Comparison of ENCODE assay signal across 8 cellular contexts in genomic region chr3:119293761-119294401, GRCh38. TPM values are rescaled to one million over a fixed set of nuclear protein-coding genes. Genes with fewer than 3 reads are reported as not detected.
DNase-seq lines count a peak whose midpoint lies in the region; ATAC-seq and FAIRE-seq lines count a peak whose summit lies in the region.

ARHGAP31 (plus strand) TSS chr3:119294383; CDS start chr3:119294905, 522 bp downstream.

- peaks cover 4% of the 10 kb centered on the region; the same call in 1 of the 2 replicates for H3K36me3 ChIP-seq in SJCRH30

- H3K27ac ChIP-seq in SJCRH30 (peak within 1 kb of the TSS; percentile 58), temporal lobe (ENCODE audit: low read depth, low read length) (peak within 1 kb of the TSS; percentile 63)

- ATAC-seq in GM19043 (IDR thresholded peaks at IDR 0.05; ENCODE audit: low read depth, unreplicated experiment) (peak; percentile 43), HG03280 (IDR thresholded peaks at IDR 0.05; ENCODE audit: unreplicated experiment) (peak; percentile 46)

- no peaks in the 10 kb centered on the region for H3K9me3 ChIP-seq in SJCRH30 (replicated peaks)

- H3K4me1 ChIP-seq in SJCRH30, result peaks cover 14% of the 10 kb centered on the region

- peak within 1 kb of the TSS; percentile 78 for H3K4me3 ChIP-seq in SJCRH30

- no peak for FAIRE-seq in frontal cortex (lab: Jason Lieb, UNC)

- DNase-seq in C1 segment of cervical spinal cord (lab: John Stamatoyannopoulos, UW), result peak in 9 of 14 donors; percentile 16 to 76 (median 55)
- DNase-seq in SJCRH30, result peak; percentile 77 to 79
- DNase-seq in activated gamma-delta T cell treated with Interleukin-2 at 50 U/mL for 16 hours, result peak; percentile 81
- peak; percentile 45 to 62 for DNase-seq in frontal cortex (ENCODE audit: low spot score in 2 of 2)
- DNase-seq in occipital lobe (lab: John Stamatoyannopoulos, UW), result peak; percentile 31

- no peaks in the 10 kb centered on the region for H3K27me3 ChIP-seq in SJCRH30

RNA-seq across cellular contexts. Expression of gene ARHGAP31, which starts in this region (rescaled TPM):
- total RNA-seq in SJCRH30 (2014; rRNA removed; shearing (Covaris generic)), result 7.9 and 9.9 TPM in 2 replicates
- total RNA-seq in frontal cortex (2.0 TPM), occipital lobe (3.7 TPM), temporal lobe (4.7 TPM)

Comparison
In these comparisons a context has a peak if more than half of its experiments do, and no peak if none do; other contexts are left out.
1. Peak in every context shown above with its lines: DNase-seq, ATAC-seq, H3K4me3 ChIP-seq and H3K27ac ChIP-seq.
2. DNase-seq: peak in every context shown above with its lines; median percentile 81 in activated gamma-delta T cell treated with Interleukin-2 at 50 U/mL for 16 hours; 78 in SJCRH30; 55 in C1 segment of cervical spinal cord; 54 in frontal cortex; 31 in occipital lobe.